ENCODE assay signal across 9 cellular contexts in genomic region chr7:55526770-55527169, GRCh38. TPM values are rescaled to one million over a fixed set of nuclear protein-coding genes. Genes with fewer than 3 reads are reported as not detected.
DNase-seq lines count a peak whose midpoint lies in the region; ATAC-seq lines count a peak whose summit lies in the region.
"Had no signal": no experiment of that assay in that cellular context is flagged by ENCODE, and none has a peak within 500 bp of the region (broad histone marks: within the 10 kb centered on the region; RNA-seq: fewer than 3 reads in every experiment).

No MANE protein-coding gene starts in this region.

- peaks cover 6 to 17% of the 10 kb centered on the region in 2 donors for H3K4me1 ChIP-seq in neuronal stem cell (ENCODE audit: control insufficient read depth in 2 of 2, insufficient read depth in 1 of 2, low read depth in 1 of 2, low read length in 2 of 2)
- H3K4me1 ChIP-seq: pancreas had no signal

- H2BK120ac ChIP-seq in neuronal stem cell (ENCODE audit: low read depth, low read length), result no peak overlapping the region

- H2BK5ac ChIP-seq in neuronal stem cell (ENCODE audit: low read length), result no peak overlapping the region

- intact Hi-C loops in left colon (cut with DNase I, micrococcal nuclease), result no loop called here

- H2BK12ac ChIP-seq in neuronal stem cell (ENCODE audit: low read length), result no peak overlapping the region

- H3K79me1 ChIP-seq in neuronal stem cell (ENCODE audit: low read depth, low read length), result no peaks in the 10 kb centered on the region

- no peak overlapping the region for H2BK15ac ChIP-seq in neuronal stem cell (ENCODE audit: low read length)

- no peak overlapping the region for H4K8ac ChIP-seq in neuronal stem cell (ENCODE audit: low read depth, low read length)

- H3K4me3 ChIP-seq in neuronal stem cell (ENCODE audit: low read length in 2 of 2), result no peak overlapping the region
- H3K4me3 ChIP-seq: pancreas had no signal

- H3K14ac ChIP-seq in neuronal stem cell (ENCODE audit: low read length), result no peak overlapping the region

- WGBS in neuronal stem cell (ENCODE audit: extremely low coverage in 2 of 2, insufficient read length in 2 of 2, insufficient replicate concordance in 1 of 2), 2 donors, result no CpG with 5 or more reads among the region's 5 CpGs

- no peaks in the 10 kb centered on the region for H3K27me3 ChIP-seq in neuronal stem cell (ENCODE audit: control insufficient read depth in 3 of 3, insufficient read depth in 3 of 3, low read depth in 1 of 3, low read length in 3 of 3)
- H3K27me3 ChIP-seq: pancreas had no signal

- no peak overlapping the region for H3K9ac ChIP-seq in neuronal stem cell (ENCODE audit: low read depth, low read length, poor library complexity)

- no peak overlapping the region for H2AFZ ChIP-seq in neuronal stem cell (ENCODE audit: low read length)

- H3K23ac ChIP-seq in neuronal stem cell (ENCODE audit: low read depth, low read length, poor library complexity), result no peak overlapping the region

- H4K91ac ChIP-seq in neuronal stem cell (ENCODE audit: low read depth, low read length, poor library complexity), result no peak overlapping the region

- ATAC-seq in GM19463 (IDR thresholded peaks at IDR 0.05; ENCODE audit: unreplicated experiment), result peak; percentile 39
- peak; percentile 60 for ATAC-seq in HG03342 (IDR thresholded peaks at IDR 0.05; ENCODE audit: unreplicated experiment)
- no peak for ATAC-seq in GM19467 (IDR thresholded peaks at IDR 0.05; ENCODE audit: unreplicated experiment)
- ATAC-seq in left colon, result no peak

- H3K4ac ChIP-seq in neuronal stem cell (ENCODE audit: low read length), result no peak overlapping the region

- peaks cover 0 to under 1% of the 10 kb centered on the region in 2 donors for H3K9me3 ChIP-seq in neuronal stem cell (replicated peaks in 1 of 2; ENCODE audit: control insufficient read depth in 2 of 2, insufficient read depth in 1 of 2, low read depth in 1 of 2, low read length in 2 of 2)
- H3K9me3 ChIP-seq: pancreas had no signal

- no peak overlapping the region for H3K4me2 ChIP-seq in neuronal stem cell (ENCODE audit: insufficient read depth, low read length, poor library complexity, severe bottlenecking)

- no peak overlapping the region for H3K27ac ChIP-seq in neuronal stem cell (replicated peaks; ENCODE audit: low read length)
- H3K27ac ChIP-seq: pancreas had no signal

- no peaks in the 10 kb centered on the region for H3K36me3 ChIP-seq in neuronal stem cell (replicated peaks in 1 of 2; ENCODE audit: control insufficient read depth in 2 of 2, insufficient read depth in 2 of 2, low read length in 2 of 2)
- H3K36me3 ChIP-seq: pancreas had no signal

- H2AK5ac ChIP-seq in neuronal stem cell (ENCODE audit: low read depth, low read length), result no peak overlapping the region

- DNase-seq in SIG-M5 (lab: John Stamatoyannopoulos, UW) (peak; percentile 20), neuronal stem cell (ENCODE audit: low spot score) (peak; percentile 77), GF-D8 (lab: John Stamatoyannopoulos, UW) (no peak), left colon (no peak), A172 (ENCODE audit: low spot score) (no peak)
- DNase-seq: pancreas had no signal

- no peak overlapping the region for H3K18ac ChIP-seq in neuronal stem cell (ENCODE audit: low read length)

RNA-seq across cellular contexts. Expression of gene VOPP1, which starts 45.5 kb away (rescaled TPM):
- polyA plus RNA-seq in neuronal stem cell (2013, experiment 1 of 2), result 38.1 TPM
- polyA plus RNA-seq in neuronal stem cell (2013, experiment 2 of 2), result 37.8 TPM
- 10 to 100 TPM; 78.6 to 85.5 TPM for total RNA-seq in left colon
- total RNA-seq in A172 (2014; rRNA removed; shearing (Covaris generic)), result 112 and 129 TPM in 2 replicates

Comparison
In these comparisons a context has a peak if more than half of its experiments do, and no peak if none do; other contexts are left out.
1. ATAC-seq: peak in GM19463 (single experiment) and HG03342 (single experiment); none in GM19467 (single experiment) and left colon (single experiment).
2. DNase-seq: peak in SIG-M5 (single experiment) and neuronal stem cell (single experiment); none in GF-D8 (single experiment), left colon (0 of 2) and A172 (single experiment).